In the genomic region with DNA sequence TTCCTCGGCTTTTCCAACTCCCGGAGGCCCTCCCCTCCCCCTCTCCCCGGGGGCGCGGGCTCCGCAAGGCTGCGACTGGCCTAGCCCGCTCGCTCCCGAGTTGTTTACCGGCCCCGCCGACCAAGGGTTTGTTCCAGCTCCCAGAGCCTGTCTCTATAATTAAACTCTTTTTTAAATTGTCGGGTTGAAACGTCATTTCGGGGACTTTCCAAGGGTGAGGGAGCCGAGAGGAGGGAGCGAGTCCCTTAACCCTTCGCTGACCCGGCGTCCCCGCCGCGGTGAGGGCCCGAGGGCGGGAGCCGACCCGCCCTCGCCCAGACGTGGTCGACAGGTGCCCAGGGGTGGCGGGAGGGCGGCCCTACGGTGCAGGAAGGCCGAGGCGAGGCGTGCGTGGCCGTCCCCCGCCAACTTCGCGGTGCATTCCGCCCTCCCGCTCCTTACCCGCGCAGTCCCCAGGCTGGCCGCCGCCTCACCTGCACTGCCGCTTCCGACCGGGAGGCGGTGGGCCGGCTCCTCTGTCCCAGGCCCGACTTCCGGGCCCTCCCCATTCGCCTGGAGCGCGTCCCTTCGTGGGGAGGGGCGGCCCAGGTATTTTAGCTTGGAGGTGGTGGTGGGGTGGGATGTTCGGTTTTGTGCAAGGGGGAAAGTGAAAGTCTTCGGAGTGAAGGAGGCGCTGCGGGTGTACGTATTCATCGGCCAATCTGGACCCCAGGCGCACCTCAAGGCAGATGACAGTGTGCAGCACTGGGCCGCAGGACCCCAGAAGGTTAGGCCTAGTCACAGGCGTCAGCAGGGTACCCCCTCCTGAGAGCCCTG, we compare ENCODE assay signal across 8 cellular contexts. TPM values are rescaled to one million over a fixed set of nuclear protein-coding genes. Genes with fewer than 3 reads are reported as not detected.
DNase-seq lines count a peak whose midpoint lies in the region; ATAC-seq, FAIRE-seq and TF ChIP-seq lines count a peak whose summit lies in the region.

No MANE protein-coding gene starts in this region.

- H3K9me3 Mint-ChIP-seq in CD4-positive, CD25-positive, alpha-beta regulatory T cell = peaks cover 0 to 5% (median 0%) of the 10 kb centered on the region in 7 donors
- H3K9me3 Mint-ChIP-seq in activated naive CD4-positive, alpha-beta T cell treated with anti-CD3 and anti-CD28 coated beads, Interleukin-2, amount 50 U/mL, for 72 hours = peaks cover 0 to 4% of the 10 kb centered on the region in 2 donors

- TF ChIP-seq CTCF in RWPE1 (conservative IDR thresholded peaks at IDR 0.05; ENCODE audit: low read depth) (peak; percentile 77), parathyroid adenoma (IDR thresholded peaks at IDR 0.05) (peak; percentile 79)

- peaks cover 9% of the 10 kb centered on the region for H3K36me3 Mint-ChIP-seq in CD4-positive, CD25-positive, alpha-beta regulatory T cell
- H3K36me3 Mint-ChIP-seq in activated naive CD4-positive, alpha-beta T cell treated with anti-CD3 and anti-CD28 coated beads, Interleukin-2, amount 50 U/mL, for 72 hours = peaks cover 21 to 32% of the 10 kb centered on the region in 2 donors

- H3K9me3 ChIP-seq in CD4-positive, CD25-positive, alpha-beta regulatory T cell (ENCODE audit: control insufficient read depth in 2 of 2, low read length in 2 of 2) = no peaks in the 10 kb centered on the region
- H3K9me3 ChIP-seq in parathyroid adenoma (ENCODE audit: control insufficient read depth, low read length) = no peaks in the 10 kb centered on the region

- peak; percentile 62 for TF ChIP-seq POLR2A in GM19099 (IDR thresholded peaks at IDR 0.05; ENCODE audit: extremely low read depth, insufficient read length, low read depth)

- no peaks in the 10 kb centered on the region for H3K27me3 ChIP-seq in CD4-positive, CD25-positive, alpha-beta regulatory T cell (ENCODE audit: control insufficient read depth, insufficient read depth, low read length)
- H3K27me3 ChIP-seq in parathyroid adenoma (ENCODE audit: control insufficient read depth, insufficient read depth, low read length) = no peaks in the 10 kb centered on the region

- peak overlapping the region; percentile 59 for H3K4me3 ChIP-seq in CD4-positive, CD25-positive, alpha-beta regulatory T cell (ENCODE audit: low read depth, low read length)
- peak overlapping the region; percentile 100 for H3K4me3 ChIP-seq in parathyroid adenoma (ENCODE audit: low read depth, low read length)

- peak overlapping the region; percentile 99 for H3K4me2 ChIP-seq in parathyroid adenoma (ENCODE audit: low read length)

- H3K9ac ChIP-seq in parathyroid adenoma = peak overlapping the region; percentile 88

- peak; percentile 76 to 89 (median 81) for DNase-seq in CD4-positive, CD25-positive, alpha-beta regulatory T cell
- peak; percentile 82 for DNase-seq in RWPE1 (ENCODE audit: low spot score)
- DNase-seq in activated naive CD4-positive, alpha-beta T cell treated with anti-CD3 and anti-CD28 coated beads, Interleukin-2, amount 50 U/mL, for 72 hours (ENCODE audit: low spot score in 2 of 2) = peak; percentile 82 to 88
- DNase-seq in Right ventricle myocardium superior = peak; percentile 89
- DNase-seq in urothelium cell line (ENCODE audit: low spot score) = peak; percentile 97

- H3K79me2 ChIP-seq in parathyroid adenoma = peaks cover 4% of the 10 kb centered on the region

- peak overlapping the region; percentile 99 for H3K27ac ChIP-seq in CD4-positive, CD25-positive, alpha-beta regulatory T cell (ENCODE audit: insufficient read depth, low read length, poor library complexity, severe bottlenecking)
- H3K27ac ChIP-seq in RWPE1 = peak overlapping the region; percentile 99
- H3K27ac ChIP-seq in parathyroid adenoma = peak overlapping the region; percentile 97

- H3K4me3 Mint-ChIP-seq in CD4-positive, CD25-positive, alpha-beta regulatory T cell = peak overlapping the region; percentile 95 to 98 (median 98)

- CTCF ChIA-PET in RWPE1 (lab: Yijun Ruan, JAX) = interaction anchor here (0.7 to 1.0 kb wide), 4 partner anchors 20 to 866 kb away, joined by 3 to 4 read pairs (median 4); no protein-coding TSS in a partner anchor

- POLR2A ChIA-PET in RWPE1 (lab: Yijun Ruan, JAX; ENCODE audit: low non-redundant PET) = no interaction called here

- intact Hi-C loops in Right ventricle myocardium superior (cut with DNase I) = no loop called here

- H3K27ac Mint-ChIP-seq in CD4-positive, CD25-positive, alpha-beta regulatory T cell = peak overlapping the region; percentile 98 to 100 (median 98)
- H3K27ac Mint-ChIP-seq in activated naive CD4-positive, alpha-beta T cell treated with anti-CD3 and anti-CD28 coated beads, Interleukin-2, amount 50 U/mL, for 72 hours = peak overlapping the region; percentile 98 to 100

- peaks cover 8 to 50% (median 24%) of the 10 kb centered on the region in 4 donors for H3K4me1 Mint-ChIP-seq in CD4-positive, CD25-positive, alpha-beta regulatory T cell

- FAIRE-seq in urothelium cell line (lab: Jason Lieb, UNC) = peak; percentile 96

- peaks cover 26% of the 10 kb centered on the region for H3K4me1 ChIP-seq in CD4-positive, CD25-positive, alpha-beta regulatory T cell (ENCODE audit: control insufficient read depth, insufficient read depth, low read length, poor library complexity, severe bottlenecking)
- H3K4me1 ChIP-seq in parathyroid adenoma = no peaks in the 10 kb centered on the region

- peak; percentile 47 to 51 for ATAC-seq in CD4-positive, CD25-positive, alpha-beta regulatory T cell (ENCODE audit: low read depth in 2 of 2)
- ATAC-seq in HG03378 (IDR thresholded peaks at IDR 0.05; ENCODE audit: unreplicated experiment) (peak; percentile 29), Right ventricle myocardium superior (ENCODE audit: poor library complexity) (peak; percentile 58)
- peak; percentile 60 to 62 for ATAC-seq in activated naive CD4-positive, alpha-beta T cell treated with anti-CD3 and anti-CD28 coated beads, Interleukin-2, amount 50 U/mL, for 72 hours

- H3K36me3 ChIP-seq in CD4-positive, CD25-positive, alpha-beta regulatory T cell (ENCODE audit: control insufficient read depth, insufficient read depth, low read length) = no peaks in the 10 kb centered on the region
- peaks cover under 1% of the 10 kb centered on the region for H3K36me3 ChIP-seq in parathyroid adenoma (ENCODE audit: control insufficient read depth, insufficient read depth, low read length)

- peak overlapping the region; percentile 57 for H2AFZ ChIP-seq in parathyroid adenoma

- peaks cover 22% of the 10 kb centered on the region for H3K27me3 Mint-ChIP-seq in CD4-positive, CD25-positive, alpha-beta regulatory T cell

RNA-seq across cellular contexts. Expression of gene ZFP36L1, which starts 2.9 kb away (rescaled TPM):
- total RNA-seq in CD4-positive, CD25-positive, alpha-beta regulatory T cell = 200 TPM
- polyA plus RNA-seq in CD4-positive, CD25-positive, alpha-beta regulatory T cell = 100 to 1,000 TPM in 2 of 4 donors, 10 to 100 TPM in 2; 78.5 to 116 (median 105) TPM
- total RNA-seq in activated naive CD4-positive, alpha-beta T cell treated with anti-CD3 and anti-CD28 coated beads, Interleukin-2, amount 50 U/mL, for 72 hours = 100 to 1,000 TPM in 1 of 2 donors, 10 to 100 TPM in 1; 73.4 to 158 TPM
- 45.5 TPM for total RNA-seq in Right ventricle myocardium superior

Comparison
In these comparisons a context has a peak if more than half of its experiments do, and no peak if none do; other contexts are left out.
1. Peak in every context shown above with its lines: DNase-seq, ATAC-seq, H3K4me3 ChIP-seq and H3K27ac ChIP-seq.